Comparison of ENCODE assay signal across 14 cellular contexts in the genomic region with DNA sequence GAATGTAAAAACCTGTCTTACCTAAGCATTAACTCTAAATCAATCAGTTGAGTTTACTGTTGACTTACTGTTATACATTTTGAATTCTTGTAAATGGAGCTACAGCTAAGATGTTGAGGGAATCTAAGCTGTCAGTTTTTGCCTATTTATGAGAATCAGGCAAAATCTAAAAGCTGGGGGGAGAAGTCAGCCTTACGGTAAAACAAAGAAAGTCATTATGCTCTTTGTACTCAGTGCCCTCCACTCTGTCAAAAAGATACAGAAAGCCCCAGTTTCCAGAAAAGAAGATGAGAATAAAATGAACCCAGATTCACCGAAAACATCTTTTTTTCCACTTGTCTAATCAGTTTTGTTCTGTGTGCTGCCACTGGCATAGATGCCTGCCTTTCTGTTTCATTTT.
"Had no signal": no experiment of that assay in that cellular context is flagged by ENCODE, and none has a peak within 500 bp of the region (broad histone marks: within the 10 kb centered on the region; RNA-seq: fewer than 3 reads in every experiment).

No MANE protein-coding gene starts in this region.

- H3K27me3 Mint-ChIP-seq: T-cell had no signal

- H3K4me3 Mint-ChIP-seq: activated naive CD8-positive, alpha-beta T cell treated with anti-CD3 and anti-CD28 coated beads, Interleukin-2, amount 10 ng/mL, durations not matched to agents 7 days and 5 days had no signal

- H3K4me3 ChIP-seq: hepatocyte, skin epidermis, tibial nerve had no signal

- ATAC-seq: left ventricle myocardium superior, T-cell had no signal

- H3K79me2 ChIP-seq: hepatocyte had no signal

- H3K36me3 Mint-ChIP-seq: activated naive CD8-positive, alpha-beta T cell treated with anti-CD3 and anti-CD28 coated beads, Interleukin-2, amount 10 ng/mL, durations not matched to agents 7 days and 5 days; T-cell had no signal

- H3K27ac ChIP-seq: hepatocyte, skin epidermis, tibial nerve had no signal

- H3K4me2 ChIP-seq: hepatocyte had no signal

- H3K27ac Mint-ChIP-seq: activated naive CD8-positive, alpha-beta T cell treated with anti-CD3 and anti-CD28 coated beads, Interleukin-2, amount 10 ng/mL, durations not matched to agents 7 days and 5 days had no signal

- DNase-seq: activated CD4-positive, CD25-positive, alpha-beta regulatory T cell; activated naive CD8-positive, alpha-beta T cell treated with anti-CD3 and anti-CD28 coated beads, Interleukin-2, amount 10 ng/mL, durations not matched to agents 7 days and 5 days; anterior cingulate cortex; cerebellar nuclear complex; dermis blood vessel endothelial cell; left ventricle myocardium superior; mesendoderm; posterior cingulate gyrus; stimulated activated CD4-positive, alpha-beta T cell treated with anti-CD3 and anti-CD28 coated beads, Interleukin-4, amount 100 ng/mL, for 4 hours; T-cell had no signal

- H3K27me3 ChIP-seq: hepatocyte, tibial nerve had no signal

- H2AFZ ChIP-seq: hepatocyte had no signal

- H3K36me3 ChIP-seq: tibial nerve had no signal

- FAIRE-seq: TTC549 had no signal
